In the genomic region with DNA sequence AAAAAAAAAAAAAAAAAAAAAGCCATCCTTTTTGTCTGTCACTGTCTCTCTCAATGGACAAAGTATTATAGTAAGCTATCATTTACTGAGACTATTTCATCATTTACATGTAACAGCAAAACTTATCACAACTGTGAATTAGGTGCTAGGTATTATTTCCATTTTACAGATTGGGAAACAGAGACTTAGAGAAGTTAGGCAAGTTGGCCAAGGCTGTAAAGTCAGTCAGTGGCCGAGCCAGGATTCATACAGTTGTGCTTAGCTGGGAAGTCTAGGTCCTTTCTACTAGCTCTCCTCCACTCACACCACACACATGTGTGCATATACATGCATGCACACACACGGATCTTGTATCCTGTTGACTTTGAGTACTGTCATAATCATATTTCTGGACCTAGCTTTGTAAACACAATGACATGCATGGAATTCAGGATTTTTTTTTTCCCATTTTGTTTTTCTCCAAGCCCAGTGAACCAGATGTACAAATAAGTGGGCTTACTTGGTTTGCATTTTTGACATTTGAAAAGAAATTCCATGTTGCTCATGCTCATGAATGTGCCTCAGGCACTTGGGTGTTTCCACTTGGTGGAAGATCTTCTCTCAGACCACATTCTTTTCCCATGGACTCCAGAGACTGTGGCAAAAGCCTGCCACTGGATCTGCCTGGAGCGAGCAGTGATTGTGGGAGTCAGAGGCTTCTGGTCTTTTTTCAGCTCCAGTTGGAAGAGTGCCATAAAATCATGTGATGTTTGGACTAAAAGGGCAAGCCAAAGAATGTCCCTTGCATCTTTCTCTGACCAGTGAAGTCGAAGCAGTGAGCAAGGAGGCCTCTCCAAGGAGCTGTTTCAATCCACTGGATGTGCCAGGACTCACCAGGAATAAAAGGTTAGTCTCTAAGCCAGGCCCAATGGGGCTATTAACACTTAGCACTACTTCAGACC, we compare ENCODE assay signal across 10 cellular contexts.
A peak's percentile ranks its signal among the peaks of the same experiment; 100 is the strongest.
DNase-seq lines count a peak whose midpoint lies in the region; ATAC-seq and TF ChIP-seq lines count a peak whose summit lies in the region.
"Had no signal": no experiment of that assay in that cellular context is flagged by ENCODE, and none has a peak within 500 bp of the region (broad histone marks: within the 10 kb centered on the region; RNA-seq: fewer than 3 reads in every experiment).

No MANE protein-coding gene starts in this region.

- no peak for TF ChIP-seq CTCF in AG04449 (IDR thresholded peaks at IDR 0.05; ENCODE audit: insufficient read depth, low read length, missing control alignments)
- TF ChIP-seq CTCF in epithelial cell of proximal tubule (conservative IDR thresholded peaks at IDR 0.05; ENCODE audit: low read depth, low read length) = no peak
- no peak for TF ChIP-seq CTCF in mesothelial cell of epicardium (IDR thresholded peaks at IDR 0.05; ENCODE audit: unreplicated experiment)

- H3K9me3 Mint-ChIP-seq in mesothelial cell of epicardium = no peaks in the 10 kb centered on the region
- H3K9me3 Mint-ChIP-seq: CD8-positive, alpha-beta T cell had no signal

- peak overlapping the region; percentile 96 for H3K27ac Mint-ChIP-seq in mesothelial cell of epicardium
- H3K27ac Mint-ChIP-seq: CD8-positive, alpha-beta T cell had no signal

- H3K36me3 Mint-ChIP-seq in mesothelial cell of epicardium = no peaks in the 10 kb centered on the region
- H3K36me3 Mint-ChIP-seq: CD8-positive, alpha-beta T cell had no signal

- CTCF ChIA-PET in AG04449 (lab: Yijun Ruan, JAX) = interaction anchor here (3.2 kb wide), 1 partner anchor 440 kb away, joined by 8 read pairs; no protein-coding TSS in a partner anchor

- no peak for ATAC-seq in HG02610 (IDR thresholded peaks at IDR 0.05; ENCODE audit: unreplicated experiment)
- ATAC-seq: CD8-positive, alpha-beta T cell had no signal

- H3K4me1 Mint-ChIP-seq in mesothelial cell of epicardium = peaks cover 10% of the 10 kb centered on the region

- H3K27me3 Mint-ChIP-seq in mesothelial cell of epicardium (ENCODE audit: low read depth) = no peaks in the 10 kb centered on the region

- H3K4me3 ChIP-seq in AG04449 (ENCODE audit: low read depth, low read length) (no peak overlapping the region), epithelial cell of proximal tubule (ENCODE audit: low read depth, low read length) (no peak overlapping the region)

- POLR2A ChIA-PET in AG04449 (lab: Yijun Ruan, JAX) = interaction anchor here (0.7 to 1.1 kb wide), 2 partner anchors 165 to 1192 kb away, joined by 3 to 5 read pairs; no protein-coding TSS in a partner anchor

- DNase-seq in AG04449 (ENCODE audit: low read depth, low spot score) = peak; percentile 87
- peak; percentile 5 for DNase-seq in NCI-H69 (lab: John Stamatoyannopoulos, UW)
- peak; percentile 91 for DNase-seq in epithelial cell of proximal tubule (ENCODE audit: low read depth)
- no peak for DNase-seq in mesothelial cell of epicardium (ENCODE audit: low spot score in 2 of 2, unreplicated experiment in 2 of 2)
- no peak for DNase-seq in NCI-H1105 treated with DMSO at 0.1 percent for 48 hours (lab: John Stamatoyannopoulos, UW)
- DNase-seq in NCI-H1105 (lab: John Stamatoyannopoulos, UW) = no peak
- DNase-seq in NCI-H524 treated with DMSO at 0.1 percent for 48 hours (lab: John Stamatoyannopoulos, UW) = no peak
- DNase-seq: activated CD8-positive, alpha-beta memory T cell treated with anti-CD3 and anti-CD28 coated beads, Interleukin-2, amount 50 U/mL, for 48 hours; CD8-positive, alpha-beta T cell had no signal

- H3K4me3 Mint-ChIP-seq in mesothelial cell of epicardium = no peak overlapping the region
- H3K4me3 Mint-ChIP-seq: CD8-positive, alpha-beta T cell had no signal

Comparison
In these comparisons a context has a peak if more than half of its experiments do, and no peak if none do; other contexts are left out.
1. DNase-seq: peak in AG04449 (single experiment), NCI-H69 (single experiment) and epithelial cell of proximal tubule (single experiment); none in mesothelial cell of epicardium (0 of 2), NCI-H1105 treated with DMSO at 0.1 percent for 48 hours (single experiment), NCI-H1105 (single experiment) and NCI-H524 treated with DMSO at 0.1 percent for 48 hours (single experiment).